Comparison of ENCODE assay signal across 14 cellular contexts in the genomic region with DNA sequence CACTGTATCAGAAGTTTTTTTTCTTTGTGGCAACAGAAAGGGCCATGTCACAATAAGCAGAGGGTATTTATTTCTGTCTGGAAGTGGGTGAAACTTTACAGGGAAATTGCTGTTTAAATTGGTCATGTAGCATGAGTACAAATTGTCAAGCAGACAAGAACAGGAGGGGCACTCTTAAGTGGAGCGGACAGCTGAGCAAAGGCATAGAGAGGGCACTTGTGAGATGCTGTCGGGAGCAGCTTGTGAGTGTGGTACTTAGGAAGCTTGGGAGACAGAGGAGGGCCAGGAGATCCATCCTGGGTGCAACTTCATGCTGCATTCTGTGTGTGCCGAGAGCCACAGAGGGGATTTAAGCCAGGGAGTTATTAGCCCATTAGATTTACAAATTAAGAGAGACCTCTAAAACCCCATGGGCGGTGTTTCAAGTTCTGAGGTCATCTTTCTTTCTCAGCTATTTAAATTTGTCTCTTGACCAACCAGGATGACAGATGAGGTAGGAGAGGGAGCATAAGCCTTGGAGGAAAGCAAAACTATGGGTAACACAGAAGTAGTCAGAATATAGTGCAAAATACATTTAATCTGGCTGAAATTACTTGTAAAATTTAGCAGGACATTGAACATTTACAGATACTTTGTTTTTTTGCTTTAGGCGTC. TPM values are rescaled to one million over a fixed set of nuclear protein-coding genes. Genes with fewer than 3 reads are reported as not detected.
DNase-seq lines count a peak whose midpoint lies in the region; ATAC-seq and TF ChIP-seq lines count a peak whose summit lies in the region.
"Had no signal": no experiment of that assay in that cellular context is flagged by ENCODE, and none has a peak within 500 bp of the region (broad histone marks: within the 10 kb centered on the region; RNA-seq: fewer than 3 reads in every experiment).

No MANE protein-coding gene starts in this region.

- no peak overlapping the region for H3K27ac ChIP-seq in smooth muscle cell (ENCODE audit: low read depth)

- H2AFZ ChIP-seq in smooth muscle cell (ENCODE audit: low read depth): no peak overlapping the region

- no peaks in the 10 kb centered on the region for H3K36me3 ChIP-seq in smooth muscle cell (ENCODE audit: low read depth)
- H3K36me3 ChIP-seq: BE2C had no signal

- H3K9ac ChIP-seq in smooth muscle cell (ENCODE audit: low read depth): no peak overlapping the region

- no peak overlapping the region for H3K4me2 ChIP-seq in smooth muscle cell

- H3K4me1 ChIP-seq in smooth muscle cell (ENCODE audit: low read depth): peaks cover 3% of the 10 kb centered on the region

- H3K36me3 Mint-ChIP-seq in stimulated activated naive CD8-positive, alpha-beta T cell treated with anti-CD3 and anti-CD28 coated beads, Interleukin-15, Interleukin-2, amounts not matched to agents 100 ng/mL and 50 ng/mL, for 24 hours (ENCODE audit: low read depth): peaks cover 5% of the 10 kb centered on the region
- peaks cover 2% of the 10 kb centered on the region for H3K36me3 Mint-ChIP-seq in activated naive CD8-positive, alpha-beta T cell

- no peaks in the 10 kb centered on the region for H3K9me3 ChIP-seq in smooth muscle cell (replicated peaks; ENCODE audit: low read depth)
- H3K9me3 ChIP-seq: BE2C, mucosa of descending colon had no signal

- no peak for DNase-seq in stimulated activated naive CD8-positive, alpha-beta T cell treated with anti-CD3 and anti-CD28 coated beads, Interleukin-15, Interleukin-2, amounts not matched to agents 100 U/mL and 50 U/mL, for 24 hours
- DNase-seq in NCI-H2227 treated with DMSO at 0.1 percent for 48 hours (lab: John Stamatoyannopoulos, UW): peak; percentile 12
- DNase-seq in smooth muscle cell (lab: John Stamatoyannopoulos, UW; ENCODE audit: unreplicated experiment): no peak
- DNase-seq: BE2C; endodermal cell; mucosa of descending colon; NCI-H526 treated with DMSO at 0.1 percent for 48 hours; Right ventricle myocardium superior; stimulated activated CD4-positive, alpha-beta T cell treated with anti-CD3 and anti-CD28 coated beads, Interleukin-4, amount 100 ng/mL, for 4 hours had no signal

- no peak for ATAC-seq in stimulated activated naive CD8-positive, alpha-beta T cell treated with anti-CD3 and anti-CD28 coated beads, Interleukin-15, Interleukin-2, amounts not matched to agents 100 U/mL and 50 U/mL, for 24 hours
- ATAC-seq in GM18870 (IDR thresholded peaks at IDR 0.05; ENCODE audit: unreplicated experiment) (no peak), HG02970 (IDR thresholded peaks at IDR 0.05; ENCODE audit: low FRiP score, unreplicated experiment) (no peak), HG03095 (IDR thresholded peaks at IDR 0.05; ENCODE audit: unreplicated experiment) (no peak)
- ATAC-seq: mucosa of descending colon had no signal

- H3K4me3 ChIP-seq in smooth muscle cell: no peak overlapping the region
- H3K4me3 ChIP-seq: mucosa of descending colon had no signal

- no peaks in the 10 kb centered on the region for H3K27me3 Mint-ChIP-seq in stimulated activated naive CD8-positive, alpha-beta T cell treated with anti-CD3 and anti-CD28 coated beads, Interleukin-15, Interleukin-2, amounts not matched to agents 100 ng/mL and 50 ng/mL, for 24 hours
- H3K27me3 Mint-ChIP-seq in activated naive CD8-positive, alpha-beta T cell: no peaks in the 10 kb centered on the region

- H3K79me2 ChIP-seq in smooth muscle cell (ENCODE audit: low read depth): peaks cover 34% of the 10 kb centered on the region

- no peak overlapping the region for H3K4me3 Mint-ChIP-seq in stimulated activated naive CD8-positive, alpha-beta T cell treated with anti-CD3 and anti-CD28 coated beads, Interleukin-15, Interleukin-2, amounts not matched to agents 100 ng/mL and 50 ng/mL, for 24 hours
- H3K4me3 Mint-ChIP-seq in activated naive CD8-positive, alpha-beta T cell: peak overlapping the region; percentile 54
- H3K4me3 Mint-ChIP-seq: endodermal cell had no signal

- H3K27ac Mint-ChIP-seq in stimulated activated naive CD8-positive, alpha-beta T cell treated with anti-CD3 and anti-CD28 coated beads, Interleukin-15, Interleukin-2, amounts not matched to agents 100 ng/mL and 50 ng/mL, for 24 hours: peak overlapping the region; percentile 14
- H3K27ac Mint-ChIP-seq in activated naive CD8-positive, alpha-beta T cell: peak overlapping the region; percentile 65

- 92% methylated on average over 5 of the region's 5 CpGs for WGBS in smooth muscle cell (ENCODE audit: low lambda C conversion rate)

- no peaks in the 10 kb centered on the region for H3K27me3 ChIP-seq in smooth muscle cell (ENCODE audit: low read depth)
- H3K27me3 ChIP-seq: BE2C had no signal

- H3F3A ChIP-seq in smooth muscle cell (ENCODE audit: low read depth): no peaks in the 10 kb centered on the region

- peaks cover 98% of the 10 kb centered on the region for H3K4me1 Mint-ChIP-seq in stimulated activated naive CD8-positive, alpha-beta T cell treated with anti-CD3 and anti-CD28 coated beads, Interleukin-15, Interleukin-2, amounts not matched to agents 100 ng/mL and 50 ng/mL, for 24 hours (ENCODE audit: low read depth)
- H3K4me1 Mint-ChIP-seq in activated naive CD8-positive, alpha-beta T cell (ENCODE audit: low read depth): peaks cover 97% of the 10 kb centered on the region

- peaks cover 93% of the 10 kb centered on the region for H4K20me1 ChIP-seq in smooth muscle cell (ENCODE audit: low read depth)

- H3K9me3 Mint-ChIP-seq in stimulated activated naive CD8-positive, alpha-beta T cell treated with anti-CD3 and anti-CD28 coated beads, Interleukin-15, Interleukin-2, amounts not matched to agents 100 ng/mL and 50 ng/mL, for 24 hours: no peaks in the 10 kb centered on the region
- no peaks in the 10 kb centered on the region for H3K9me3 Mint-ChIP-seq in activated naive CD8-positive, alpha-beta T cell (ENCODE audit: low read depth)
- H3K9me3 Mint-ChIP-seq: endodermal cell had no signal

- no peak for TF ChIP-seq CTCF in smooth muscle cell (IDR thresholded peaks at IDR 0.05; ENCODE audit: borderline replicate concordance, insufficient read depth, poor library complexity, severe bottlenecking)

RNA-seq across cellular contexts. Expression of gene INPP4A, which starts 30.4 kb away (rescaled TPM):
- total RNA-seq in smooth muscle cell: 11.7 and 17.3 TPM in 2 replicates
- 10.1 and 11.3 TPM in 2 replicates for polyA plus RNA-seq in smooth muscle cell
